Comparison of ENCODE assay signal across 13 cellular contexts in the genomic region with DNA sequence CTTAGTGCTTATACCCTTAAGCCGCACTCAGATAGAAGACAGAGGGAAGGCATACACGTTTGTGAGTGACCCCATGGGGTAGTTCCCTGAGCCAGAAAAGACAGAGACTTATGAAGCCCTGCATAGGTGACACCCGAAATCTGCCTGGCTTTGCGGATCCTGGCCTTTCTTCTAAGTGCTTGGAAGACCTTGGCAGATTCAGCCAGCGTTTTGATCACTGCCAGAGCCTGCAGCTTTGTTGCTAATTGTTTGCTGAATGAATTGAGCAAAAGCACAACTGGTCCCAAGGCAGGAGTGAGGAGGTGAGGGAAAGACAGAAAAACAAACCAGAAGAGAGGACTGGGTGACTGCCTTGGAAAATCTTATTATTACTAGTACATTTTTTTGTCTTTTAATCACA.
"Had no signal": no experiment of that assay in that cellular context is flagged by ENCODE, and none has a peak within 500 bp of the region (broad histone marks: within the 10 kb centered on the region; RNA-seq: fewer than 3 reads in every experiment).

No MANE protein-coding gene starts in this region.

- H3K9ac ChIP-seq: parathyroid adenoma had no signal

- H3K27me3 ChIP-seq: neutrophil, tibial nerve had no signal

- H3K4me1 ChIP-seq: parathyroid adenoma, tibial nerve had no signal

- ATAC-seq: stimulated activated memory B cell treated with anti-CD40 and anti-IgM and Interleukin-4, amounts not matched to agents 10 μg/mL and 1 μg/mL and 100 μg/mL, for 72 hours had no signal

- H2AFZ ChIP-seq: parathyroid adenoma had no signal

- H3K4me3 ChIP-seq: tibial nerve had no signal

- H3K9me3 ChIP-seq: neutrophil, tibial nerve had no signal

- H3K9me3 Mint-ChIP-seq: activated naive CD4-positive, alpha-beta T cell treated with anti-CD3 and anti-CD28 coated beads for 36 hours; stimulated activated memory B cell treated with anti-CD40 and anti-IgM and Interleukin-4, amounts not matched to agents 10 μg/mL and 1 μg/mL and 100 μg/mL, for 72 hours had no signal

- H3K27ac Mint-ChIP-seq: activated naive CD4-positive, alpha-beta T cell treated with anti-CD3 and anti-CD28 coated beads for 36 hours; stimulated activated memory B cell treated with anti-CD40 and anti-IgM and Interleukin-4, amounts not matched to agents 10 μg/mL and 1 μg/mL and 100 μg/mL, for 72 hours had no signal

- H3K36me3 ChIP-seq: neutrophil, tibial nerve had no signal

- H3K27ac ChIP-seq: neutrophil, parathyroid adenoma, tibial nerve had no signal

- H3K36me3 Mint-ChIP-seq: stimulated activated memory B cell treated with anti-CD40 and anti-IgM and Interleukin-4, amounts not matched to agents 10 μg/mL and 1 μg/mL and 100 μg/mL, for 72 hours had no signal

- DNase-seq: activated CD4-positive, alpha-beta T cell treated with anti-CD3 and anti-CD28 coated beads, Interleukin-2, amount 50 U/mL, for 1 hour; activated CD8-positive, alpha-beta memory T cell treated with anti-CD3 and anti-CD28 coated beads for 24 hours; activated naive CD4-positive, alpha-beta T cell treated with anti-CD3 and anti-CD28 coated beads for 36 hours; central memory CD4-positive, alpha-beta T cell; cortex of kidney; effector CD4-positive, alpha-beta T cell; foreskin fibroblast; glutamatergic neuron; T-helper 2 cell had no signal

- H3K79me2 ChIP-seq: parathyroid adenoma had no signal

- H3K4me3 Mint-ChIP-seq: activated naive CD4-positive, alpha-beta T cell treated with anti-CD3 and anti-CD28 coated beads for 36 hours; stimulated activated memory B cell treated with anti-CD40 and anti-IgM and Interleukin-4, amounts not matched to agents 10 μg/mL and 1 μg/mL and 100 μg/mL, for 72 hours had no signal
